In the genomic region with DNA sequence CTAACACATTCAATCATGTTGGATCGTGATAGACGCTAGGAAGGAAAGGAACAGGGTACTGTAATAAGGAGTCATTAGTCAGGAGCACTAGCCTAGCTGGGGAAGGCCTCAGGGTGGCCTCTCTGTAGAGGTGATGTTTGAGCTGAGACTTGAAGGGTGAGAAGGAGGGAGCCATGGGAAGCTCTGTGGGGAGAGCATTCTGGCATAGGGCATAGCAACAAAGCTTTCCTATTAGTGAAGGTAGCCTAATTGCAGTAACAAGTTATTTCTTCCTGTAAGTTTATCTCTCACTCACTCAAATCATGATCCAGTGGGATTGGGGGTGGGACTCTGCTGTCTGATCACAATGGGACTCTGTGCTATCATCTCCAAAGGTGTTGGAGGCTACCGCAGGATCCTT, we compare ENCODE assay signal across 19 cellular contexts. TPM values are rescaled to one million over a fixed set of nuclear protein-coding genes. Genes with fewer than 3 reads are reported as not detected.
A peak's percentile ranks its signal among the peaks of the same experiment; 100 is the strongest.
DNase-seq lines count a peak whose midpoint lies in the region; ATAC-seq, FAIRE-seq and TF ChIP-seq lines count a peak whose summit lies in the region.
"Had no signal": no experiment of that assay in that cellular context is flagged by ENCODE, and none has a peak within 500 bp of the region (broad histone marks: within the 10 kb centered on the region; RNA-seq: fewer than 3 reads in every experiment).

No MANE protein-coding gene starts in this region.

- TF ChIP-seq CTCF in neutrophil (IDR thresholded peaks at IDR 0.05): no peak

- H3K36me3 Mint-ChIP-seq in CD8-positive, alpha-beta memory T cell: peaks cover 0 to 5% (median 2%) of the 10 kb centered on the region in 3 donors
- H3K36me3 Mint-ChIP-seq in dendritic cell treated with granulocyte-macrophage colony-stimulating factor and Interleukin-4, amounts not matched to agents 40 ng/mL and 50 ng/mL, for 4 days (ENCODE audit: low read depth): peaks cover 76% of the 10 kb centered on the region

- H3K27me3 ChIP-seq in CD8-positive, alpha-beta memory T cell (ENCODE audit: insufficient read depth, low read length, poor library complexity, severe bottlenecking): no peaks in the 10 kb centered on the region
- no peaks in the 10 kb centered on the region for H3K27me3 ChIP-seq in Karpas-422 (ENCODE audit: low read length)
- no peaks in the 10 kb centered on the region for H3K27me3 ChIP-seq in neutrophil

- H3K4me1 ChIP-seq in CD8-positive, alpha-beta memory T cell (ENCODE audit: insufficient read depth, low read length): peaks cover 5% of the 10 kb centered on the region
- H3K4me1 ChIP-seq in Karpas-422 (ENCODE audit: low read length) (peaks cover 98% of the 10 kb centered on the region), neutrophil (ENCODE audit: control insufficient read depth in 1 of 2, insufficient read depth in 1 of 2, low read depth in 1 of 2, low read length in 1 of 2) (peaks cover 58 to 76% of the 10 kb centered on the region in 2 experiments)

- no peak overlapping the region for H2AFZ ChIP-seq in Karpas-422 (ENCODE audit: low read length)

- peaks cover 31 to 49% (median 33%) of the 10 kb centered on the region in 3 donors for H3K4me1 Mint-ChIP-seq in CD8-positive, alpha-beta memory T cell
- H3K4me1 Mint-ChIP-seq in dendritic cell treated with granulocyte-macrophage colony-stimulating factor and Interleukin-4, amounts not matched to agents 40 ng/mL and 50 ng/mL, for 4 days (ENCODE audit: low read depth): peaks cover 68% of the 10 kb centered on the region

- no peaks in the 10 kb centered on the region for H3K36me3 ChIP-seq in CD8-positive, alpha-beta memory T cell (ENCODE audit: insufficient read depth, low read length)
- H3K36me3 ChIP-seq in Karpas-422 (ENCODE audit: insufficient read depth, low read length): peaks cover 88% of the 10 kb centered on the region
- H3K36me3 ChIP-seq in neutrophil: peaks cover 50% of the 10 kb centered on the region

- no peak overlapping the region for H3K4me3 Mint-ChIP-seq in CD8-positive, alpha-beta memory T cell
- H3K4me3 Mint-ChIP-seq in dendritic cell treated with granulocyte-macrophage colony-stimulating factor and Interleukin-4, amounts not matched to agents 40 ng/mL and 50 ng/mL, for 4 days: no peak overlapping the region
- H3K4me3 Mint-ChIP-seq: CD14-positive monocyte had no signal

- no peaks in the 10 kb centered on the region for H3K27me3 Mint-ChIP-seq in CD8-positive, alpha-beta memory T cell
- no peaks in the 10 kb centered on the region for H3K27me3 Mint-ChIP-seq in dendritic cell treated with granulocyte-macrophage colony-stimulating factor and Interleukin-4, amounts not matched to agents 40 ng/mL and 50 ng/mL, for 4 days

- no peak overlapping the region for H3K4me3 ChIP-seq in CD8-positive, alpha-beta memory T cell (ENCODE audit: low read length)
- H3K4me3 ChIP-seq in Karpas-422 (ENCODE audit: low read length) (peak overlapping the region; percentile 12; the same call in 1 of the 2 replicates), neutrophil (ENCODE audit: low read depth in 1 of 2, low read length in 1 of 2) (peak overlapping the region in 1 of 2 experiments; percentile 30)

- no peak for ATAC-seq in HG02610 (IDR thresholded peaks at IDR 0.05; ENCODE audit: unreplicated experiment)
- ATAC-seq: Panc1 had no signal

- no peak for DNase-seq in CD8-positive, alpha-beta memory T cell
- no peak for DNase-seq in Karpas-422
- no peak for DNase-seq in GM12892 (ENCODE audit: insufficient read length)
- DNase-seq in H54 (ENCODE audit: insufficient read length, low spot score): no peak
- DNase-seq in central memory CD4-positive, alpha-beta T cell: no peak
- DNase-seq: NCI-H1105, NCI-H146, NCI-H2029 treated with DMSO at 0.1 percent for 48 hours, NCI-H226, NCI-H510A treated with DMSO at 0.1 percent for 48 hours, NCI-H748 treated with DMSO at 0.1 percent for 48 hours, SIG-M5, SK-N-SH had no signal

- H3K27ac Mint-ChIP-seq in CD8-positive, alpha-beta memory T cell: peak overlapping the region in 5 of 8 donors; percentile 3 to 72 (median 35)
- peak overlapping the region; percentile 39 for H3K27ac Mint-ChIP-seq in dendritic cell treated with granulocyte-macrophage colony-stimulating factor and Interleukin-4, amounts not matched to agents 40 ng/mL and 50 ng/mL, for 4 days

- POLR2A ChIA-PET in CD8-positive, alpha-beta memory T cell (lab: Charles Lee): no interaction called here

- no peak overlapping the region for H3K27ac ChIP-seq in CD8-positive, alpha-beta memory T cell (ENCODE audit: low read depth, low read length)
- H3K27ac ChIP-seq in Karpas-422 (ENCODE audit: low read length) (peak overlapping the region; percentile 83), neutrophil (peak overlapping the region; percentile 94)
- H3K27ac ChIP-seq: KMS-11 had no signal

- CTCF ChIA-PET in CD8-positive, alpha-beta memory T cell (lab: Charles Lee): no interaction called here

- peak overlapping the region; percentile 46 for H3K4me2 ChIP-seq in Karpas-422 (ENCODE audit: low read depth, low read length, poor library complexity, severe bottlenecking)
- H3K4me2 ChIP-seq: KMS-11, SK-N-SH had no signal

- peak overlapping the region; percentile 53 for H3K9ac ChIP-seq in Karpas-422 (ENCODE audit: low read length)
- H3K9ac ChIP-seq: KMS-11, SK-N-SH had no signal

- H3K9me3 ChIP-seq in CD8-positive, alpha-beta memory T cell (ENCODE audit: low read length): no peaks in the 10 kb centered on the region
- H3K9me3 ChIP-seq in Karpas-422 (ENCODE audit: low read length) (no peaks in the 10 kb centered on the region), neutrophil (no peaks in the 10 kb centered on the region)
- H3K9me3 ChIP-seq: SK-N-SH had no signal

- peaks cover 96% of the 10 kb centered on the region for H4K20me1 ChIP-seq in Karpas-422 (ENCODE audit: insufficient read depth, low read depth, low read length)

- intact Hi-C loops in dendritic cell treated with granulocyte-macrophage colony-stimulating factor and Interleukin-4, amounts not matched to agents 40 ng/mL and 50 ng/mL, for 4 days (cut with micrococcal nuclease): loop anchor here (5.0 kb wide), 2 partner anchors 42 to 77 kb away; no protein-coding TSS in a partner anchor

- no peaks in the 10 kb centered on the region for H3K9me3 Mint-ChIP-seq in CD8-positive, alpha-beta memory T cell
- H3K9me3 Mint-ChIP-seq in dendritic cell treated with granulocyte-macrophage colony-stimulating factor and Interleukin-4, amounts not matched to agents 40 ng/mL and 50 ng/mL, for 4 days: no peaks in the 10 kb centered on the region

- TF ChIP-seq POLR2A in GM12892 (IDR thresholded peaks at IDR 0.05; ENCODE audit: low read depth, low read length) (no peak), H54 (IDR thresholded peaks at IDR 0.05; ENCODE audit: low read depth, low read length) (no peak)

- peaks cover 100% of the 10 kb centered on the region for H3K79me2 ChIP-seq in Karpas-422 (ENCODE audit: low read length)

- FAIRE-seq in GM12892 (lab: Jason Lieb, UNC): no peak
- FAIRE-seq in H54 (lab: Jason Lieb, UNC): no peak

- H3K9me2 ChIP-seq in Karpas-422 (replicated peaks; ENCODE audit: insufficient read depth, low read length): no peaks in the 10 kb centered on the region
- H3K9me2 ChIP-seq: SK-N-SH had no signal

RNA-seq across cellular contexts. Expression of a gene that starts 16.1 kb away (rescaled TPM):
- total RNA-seq in CD8-positive, alpha-beta memory T cell: 10 to 100 TPM; 14.2 to 16.2 TPM
- 5.4 TPM for polyA plus RNA-seq in CD8-positive, alpha-beta memory T cell
- total RNA-seq in Karpas-422 (2014; rRNA removed; shearing (Covaris generic); ENCODE audit: low replicate concordance): 574 and 580 TPM in 2 replicates
- 137 TPM for polyA plus RNA-seq in GM12892 (2012; ENCODE audit: missing spikeins)

Comparison
In these comparisons a context has a peak if more than half of its experiments do, and no peak if none do; other contexts are left out.
1. RNA of a gene that starts 16.1 kb away (total RNA-seq): 574 to 580 TPM in Karpas-422; 14.2 to 16.2 TPM in CD8-positive, alpha-beta memory T cell; every median in the first group is over 10 times any median in the second.